Comparison of ENCODE assay signal across 15 cellular contexts in the genomic region with DNA sequence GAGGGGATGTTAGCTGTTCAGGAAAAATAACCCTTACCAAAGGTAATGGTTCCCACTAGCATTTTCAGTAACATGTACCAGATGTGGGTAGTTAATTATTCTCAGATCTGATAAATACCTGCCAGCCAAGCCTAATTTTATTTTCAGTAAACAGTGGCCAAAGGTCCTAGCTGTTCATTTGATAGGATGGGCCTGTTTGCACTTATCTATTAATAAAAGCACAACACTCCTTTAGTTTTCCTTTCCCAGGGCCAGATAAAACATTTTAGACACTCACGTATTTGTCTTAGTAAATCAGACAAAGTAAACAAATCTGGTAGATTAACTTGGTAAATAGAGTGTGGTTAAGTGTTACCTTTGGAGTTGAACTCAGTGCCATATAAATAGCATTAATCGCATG.
DNase-seq lines count a peak whose midpoint lies in the region; ATAC-seq and TF ChIP-seq lines count a peak whose summit lies in the region.
"Had no signal": no experiment of that assay in that cellular context is flagged by ENCODE, and none has a peak within 500 bp of the region (broad histone marks: within the 10 kb centered on the region; RNA-seq: fewer than 3 reads in every experiment).

No MANE protein-coding gene starts in this region.

- H3K9me3 Mint-ChIP-seq in type B pancreatic cell: peaks cover 5% of the 10 kb centered on the region
- H3K9me3 Mint-ChIP-seq: activated T-cell treated with anti-CD3 and anti-CD28 coated beads, Interleukin-2, amount 50 U/mL, for 72 hours; natural killer cell had no signal

- whole genome bisulfite sequencing in body of pancreas, 2 donors: 12 to 20% methylated on average over 2 of the region's 2 CpGs

- DNase-seq in NCI-H1417 (lab: John Stamatoyannopoulos, UW): peak in 2 of 3 experiments; percentile 15 to 67
- DNase-seq in NCI-H1417 treated with DMSO at 0.1 percent for 48 hours (lab: John Stamatoyannopoulos, UW): no peak
- DNase-seq in body of pancreas: peak in 1 of 4 donors; percentile 34
- no peak for DNase-seq in mucosa of descending colon
- no peak for DNase-seq in type B pancreatic cell (ENCODE audit: extremely low spot score, unreplicated experiment)
- no peak for DNase-seq in SHP77 treated with DMSO at 0.1 percent for 48 hours (lab: John Stamatoyannopoulos, UW)
- no peak for DNase-seq in kidney glomerular epithelial cell (lab: John Stamatoyannopoulos, UW)
- no peak for DNase-seq in ACHN
- DNase-seq: activated CD4-positive, alpha-beta T cell treated with anti-CD3 and anti-CD28 coated beads for 48 hours; activated T-cell treated with anti-CD3 and anti-CD28 coated beads, Interleukin-2, amount 50 U/mL, for 72 hours; natural killer cell; NCI-H2081; substantia nigra had no signal

- H3K36me3 Mint-ChIP-seq in type B pancreatic cell: peaks cover 13% of the 10 kb centered on the region
- H3K36me3 Mint-ChIP-seq: natural killer cell had no signal

- TF ChIP-seq CTCF in body of pancreas (IDR thresholded peaks at IDR 0.05) (peak in 1 of 7 experiments; percentile 1), mucosa of descending colon (IDR thresholded peaks at IDR 0.05) (no peak), type B pancreatic cell (conservative IDR thresholded peaks at IDR 0.05) (no peak)

- H3K4me1 ChIP-seq in body of pancreas: peaks cover 80% of the 10 kb centered on the region
- H3K4me1 ChIP-seq in mucosa of descending colon (ENCODE audit: low read depth): peaks cover 20% of the 10 kb centered on the region

- H3K9me3 ChIP-seq in body of pancreas: no peaks in the 10 kb centered on the region
- no peaks in the 10 kb centered on the region for H3K9me3 ChIP-seq in mucosa of descending colon

- no peaks in the 10 kb centered on the region for H3K27me3 ChIP-seq in body of pancreas

- H3K36me3 ChIP-seq in body of pancreas (replicated peaks in 1 of 2; ENCODE audit: insufficient read depth in 1 of 2, low read depth in 2 of 2) (no peaks in the 10 kb centered on the region), mucosa of descending colon (ENCODE audit: low read depth) (no peaks in the 10 kb centered on the region)

- peak overlapping the region; percentile 33 to 81 (median 70) for H3K27ac ChIP-seq in body of pancreas

- peak overlapping the region; percentile 85 for H3K27ac Mint-ChIP-seq in type B pancreatic cell
- H3K27ac Mint-ChIP-seq: activated T-cell treated with anti-CD3 and anti-CD28 coated beads, Interleukin-2, amount 50 U/mL, for 72 hours; natural killer cell had no signal

- in situ Hi-C loops in ACHN (cut with HindIII; ENCODE audit: low pct_ligation_motif_present, low pct_unique_long_range_greater_than_20kb, low sequenced_read_pairs): no loop called here

- no peaks in the 10 kb centered on the region for H3K27me3 Mint-ChIP-seq in type B pancreatic cell

- H3K4me3 ChIP-seq in body of pancreas (no peak overlapping the region), mucosa of descending colon (no peak overlapping the region)
- H3K4me3 ChIP-seq: coronary artery, K562 had no signal

- intact Hi-C loops in body of pancreas (cut with DNase I) (no loop called here), mucosa of descending colon (cut with DNase I, micrococcal nuclease) (no loop called here)

- TF ChIP-seq POLR2A in body of pancreas (IDR thresholded peaks at IDR 0.05): no peak

- H3K4me3 Mint-ChIP-seq in type B pancreatic cell: peak overlapping the region; percentile 48
- H3K4me3 Mint-ChIP-seq: activated T-cell treated with anti-CD3 and anti-CD28 coated beads, Interleukin-2, amount 50 U/mL, for 72 hours; natural killer cell had no signal

- ATAC-seq in body of pancreas: peak; percentile 84
- ATAC-seq in mucosa of descending colon: peak; percentile 64
- ATAC-seq: activated T-cell treated with anti-CD3 and anti-CD28 coated beads, Interleukin-2, amount 50 U/mL, for 72 hours; K562; natural killer cell had no signal

- peaks cover 61% of the 10 kb centered on the region for H3K4me1 Mint-ChIP-seq in type B pancreatic cell (ENCODE audit: unreplicated experiment)

Comparison
In these comparisons a context has a peak if more than half of its experiments do, and no peak if none do; other contexts are left out.
1. DNase-seq: peak in NCI-H1417 (2 of 3); none in NCI-H1417 treated with DMSO at 0.1 percent for 48 hours (single experiment), mucosa of descending colon (0 of 3), type B pancreatic cell (single experiment), SHP77 treated with DMSO at 0.1 percent for 48 hours (single experiment), kidney glomerular epithelial cell (single experiment) and ACHN (single experiment).